ENCODE assay signal across 8 cellular contexts in the genomic region with DNA sequence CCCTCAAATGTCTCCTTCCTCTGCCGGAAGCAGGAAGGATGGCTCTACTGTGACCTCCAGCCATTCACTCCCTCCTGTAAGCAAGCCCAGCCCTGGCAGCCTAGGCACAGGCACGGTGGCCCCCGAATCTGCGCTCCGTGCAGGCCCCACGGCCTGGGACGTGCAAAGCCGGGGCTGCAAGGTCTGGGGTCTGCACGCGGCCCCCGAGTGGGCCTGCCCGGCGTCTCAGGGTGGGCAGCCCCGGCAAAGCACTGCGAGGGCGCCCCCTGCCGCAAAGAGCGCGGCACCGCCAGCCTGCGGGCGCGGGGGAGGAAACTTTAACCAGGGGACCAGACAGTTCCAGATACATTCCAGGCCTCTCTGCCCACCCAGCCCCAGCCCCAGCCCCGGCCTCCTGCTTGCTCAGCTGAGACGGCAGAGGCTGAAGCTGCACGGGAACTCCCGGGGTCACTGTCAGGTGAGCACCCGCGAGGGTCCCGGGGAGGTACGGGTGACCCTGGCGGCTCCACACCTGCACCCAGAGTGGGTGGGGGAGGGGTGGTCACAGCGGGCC.
A peak's percentile ranks its signal among the peaks of the same experiment; 100 is the strongest.
DNase-seq lines count a peak whose midpoint lies in the region; ATAC-seq and TF ChIP-seq lines count a peak whose summit lies in the region.

No MANE protein-coding gene starts in this region.

- no peaks in the 10 kb centered on the region for H3K36me3 ChIP-seq in mesendoderm (ENCODE audit: control insufficient read depth, insufficient read depth, low read length)
- H3K36me3 ChIP-seq in uterus, result no peaks in the 10 kb centered on the region

- peak overlapping the region; percentile 66 for H3K27ac ChIP-seq in mesendoderm (ENCODE audit: low read depth, low read length)
- peak overlapping the region in 1 of 2 donors; percentile 10 for H3K27ac ChIP-seq in uterus

- H3K9me3 ChIP-seq in uterus, result no peaks in the 10 kb centered on the region

- WGBS in mesendoderm (ENCODE audit: extremely low coverage, insufficient coverage, low lambda C conversion rate), result no CpG with 5 or more reads among the region's 33 CpGs

- H3K27me3 ChIP-seq in mesendoderm (ENCODE audit: insufficient read depth, low read length, poor library complexity), result no peaks in the 10 kb centered on the region
- H3K27me3 ChIP-seq in uterus, result no peaks in the 10 kb centered on the region

- H3K23ac ChIP-seq in mesendoderm (ENCODE audit: low read length), result no peak overlapping the region

- H3K56ac ChIP-seq in mesendoderm (ENCODE audit: low read length), result peak overlapping the region; percentile 89

- peak overlapping the region; percentile 81 for H3K4me2 ChIP-seq in mesendoderm (ENCODE audit: low read length)

- no peak overlapping the region for H4K5ac ChIP-seq in mesendoderm (ENCODE audit: low read length)

- DNase-seq in activated CD8-positive, alpha-beta memory T cell treated with anti-CD3 and anti-CD28 coated beads for 24 hours, result peak; percentile 76
- DNase-seq in activated CD8-positive, alpha-beta memory T cell treated with anti-CD3 and anti-CD28 coated beads, Interleukin-2, amount 50 U/mL, for 48 hours, result no peak
- peak; percentile 53 to 88 for DNase-seq in NCI-H526 (lab: John Stamatoyannopoulos, UW)
- DNase-seq in dermis blood vessel endothelial cell, result peak; percentile 58
- peak; percentile 78 for DNase-seq in mesendoderm
- peak in 1 of 2 donors; percentile 66 for DNase-seq in uterus
- DNase-seq in activated CD4-positive, alpha-beta T cell treated with anti-CD3 and anti-CD28 coated beads, Interleukin-2, amount 50 U/mL, for 4 hours, result no peak

- TF ChIP-seq POLR2A in uterus (IDR thresholded peaks at IDR 0.05), result no peak

- TF ChIP-seq CTCF in uterus (IDR thresholded peaks at IDR 0.05), result peak; percentile 50 to 78 (median 67)

- no peak overlapping the region for H4K8ac ChIP-seq in mesendoderm (ENCODE audit: low read depth, low read length)

- peak overlapping the region; percentile 60 for H3K9ac ChIP-seq in mesendoderm (ENCODE audit: low read length)

- no peak overlapping the region for H2BK120ac ChIP-seq in mesendoderm (ENCODE audit: low read depth, low read length)

- no peak overlapping the region for H2AK5ac ChIP-seq in mesendoderm (ENCODE audit: low read length)

- no peaks in the 10 kb centered on the region for H3K79me1 ChIP-seq in mesendoderm (ENCODE audit: low read length)

- intact Hi-C loops in uterus (cut with DNase I; ENCODE audit: low total_unique reads), result no loop called here

- H3K79me2 ChIP-seq in mesendoderm (ENCODE audit: control insufficient read depth, insufficient read depth, low read length), result no peaks in the 10 kb centered on the region

- H3K4ac ChIP-seq in mesendoderm (ENCODE audit: low read depth, low read length), result no peak overlapping the region

- ATAC-seq in HG03196 (IDR thresholded peaks at IDR 0.05; ENCODE audit: unreplicated experiment), result no peak

- H3K4me3 ChIP-seq in mesendoderm (ENCODE audit: low read length), result peak overlapping the region; percentile 30
- H3K4me3 ChIP-seq in uterus, result peak overlapping the region; percentile 33 to 44

- H2BK5ac ChIP-seq in mesendoderm (ENCODE audit: low read length), result no peak overlapping the region

- H3K4me1 ChIP-seq in mesendoderm (ENCODE audit: control insufficient read depth, low read depth, low read length) (peaks cover 2% of the 10 kb centered on the region), uterus (peaks cover 0 to 10% of the 10 kb centered on the region in 2 donors)

- no peak overlapping the region for H3K18ac ChIP-seq in mesendoderm (ENCODE audit: low read length)

- H2BK15ac ChIP-seq in mesendoderm (replicated peaks; ENCODE audit: low read depth), result no peak overlapping the region

Comparison
In these comparisons a context has a peak if more than half of its experiments do, and no peak if none do; other contexts are left out.
1. DNase-seq: peak in activated CD8-positive, alpha-beta memory T cell treated with anti-CD3 and anti-CD28 coated beads for 24 hours (single experiment), NCI-H526 (2 of 2), dermis blood vessel endothelial cell (single experiment) and mesendoderm (single experiment); none in activated CD8-positive, alpha-beta memory T cell treated with anti-CD3 and anti-CD28 coated beads, Interleukin-2, amount 50 U/mL, for 48 hours (single experiment) and activated CD4-positive, alpha-beta T cell treated with anti-CD3 and anti-CD28 coated beads, Interleukin-2, amount 50 U/mL, for 4 hours (0 of 2).